Comparison of ENCODE assay signal across 8 cellular contexts in the genomic region with DNA sequence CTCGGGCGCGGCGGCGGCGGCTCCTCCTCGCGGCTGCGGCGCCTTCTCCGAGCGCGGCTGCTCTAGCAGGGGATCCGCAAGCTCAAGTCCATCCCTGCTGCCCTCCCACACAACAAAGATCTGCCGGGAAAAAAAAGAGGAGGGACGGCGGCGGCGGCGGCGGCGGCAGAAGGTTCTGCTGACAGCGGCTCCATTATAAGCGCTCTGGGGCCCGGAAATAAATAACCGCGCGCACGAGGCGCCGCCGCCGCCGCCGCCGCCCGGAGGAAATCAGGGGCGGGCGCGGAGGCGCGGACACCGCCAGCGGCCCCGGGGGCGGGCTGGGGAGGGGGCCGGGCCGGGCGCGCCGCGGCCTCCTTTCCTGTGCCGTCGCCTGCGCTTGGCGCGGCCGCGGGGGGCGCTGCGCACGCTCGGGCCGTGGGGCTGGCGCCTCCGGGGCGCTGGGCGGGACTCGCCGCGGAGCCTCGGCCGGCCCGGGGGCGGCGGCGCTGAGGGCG. TPM values are rescaled to one million over a fixed set of nuclear protein-coding genes. Genes with fewer than 3 reads are reported as not detected.
DNase-seq lines count a peak whose midpoint lies in the region; ATAC-seq and TF ChIP-seq lines count a peak whose summit lies in the region.

TSS of gene ANKH (minus strand) at position 206 of the 497 bp plus-strand sequence. CDS start 331 bp downstream, outside the sequence.

- peak; percentile 80 for DNase-seq in Ammon's horn (ENCODE audit: low spot score)
- DNase-seq in NCI-H345 treated with DMSO at 0.1 percent for 48 hours (lab: John Stamatoyannopoulos, UW; ENCODE audit: unreplicated experiment): peak; percentile 48
- DNase-seq in activated CD4-positive, alpha-beta T cell treated with anti-CD3 and anti-CD28 coated beads, Interleukin-2, amount 50 U/mL, for 24 hours (ENCODE audit: low read depth in 1 of 2, low spot score in 1 of 2): peak; percentile 60 to 70
- DNase-seq in dermis microvascular lymphatic vessel endothelial cell (ENCODE audit: low read depth in 2 of 2): peak; percentile 33 to 84
- peak; percentile 85 to 88 (median 86) for DNase-seq in right lobe of liver
- peak; percentile 83 for DNase-seq in stimulated activated CD4-positive, alpha-beta T cell treated with anti-CD3 and anti-CD28 coated beads, Interleukin-4, amount 100 ng/mL, for 4 hours

- H3K9me3 ChIP-seq in right lobe of liver: no peaks in the 10 kb centered on the region

- WGBS in right lobe of liver (ENCODE audit: insufficient coverage, low coverage, low lambda C conversion rate, missing lambda C conversion rate): 0% methylated on average over 27 of the region's 78 CpGs

- TF ChIP-seq POLR2A in GM18951 (IDR thresholded peaks at IDR 0.05; ENCODE audit: extremely low read depth, insufficient read depth, insufficient read length) (peak; percentile 50), right lobe of liver (IDR thresholded peaks at IDR 0.05) (no peak)

- intact Hi-C loops in right lobe of liver (cut with DNase I): loop anchor here in 1 of 2 donors (5.0 kb wide), 1 partner anchor 59 kb away; no protein-coding TSS in a partner anchor

- peak within 1 kb of the TSS; percentile 88 to 94 (median 91) for H3K27ac ChIP-seq in right lobe of liver

- in situ Hi-C loops in GM18951 (cut with MboI; ENCODE audit: low sequenced_read_pairs, unreplicated experiment): no loop called here

- H3K27me3 ChIP-seq in right lobe of liver: no peaks in the 10 kb centered on the region

- ATAC-seq in HG03175 (IDR thresholded peaks at IDR 0.05; ENCODE audit: unreplicated experiment) (peak; percentile 89), right lobe of liver (peak; percentile 60 to 90 (median 86))

- peaks cover 0 to 21% (median 4%) of the 10 kb centered on the region in 4 donors for H3K4me1 ChIP-seq in right lobe of liver

- peak in 2 of 4 donors; percentile 42 to 51 for TF ChIP-seq CTCF in right lobe of liver (IDR thresholded peaks at IDR 0.05)

- H3K4me3 ChIP-seq in right lobe of liver: peak within 1 kb of the TSS; percentile 64 to 73 (median 69)

- H3K36me3 ChIP-seq in right lobe of liver: no peaks in the 10 kb centered on the region

RNA-seq across cellular contexts. Expression of gene ANKH, which starts in this region (rescaled TPM):
- 12.7 and 42.4 TPM in 2 replicates for total RNA-seq in dermis microvascular lymphatic vessel endothelial cell
- total RNA-seq in right lobe of liver: 100 to 1,000 TPM in 1 of 6 experiments, 10 to 100 TPM in 5; 38.5 to 121 (median 61.9) TPM

Comparison
In these comparisons a context has a peak if more than half of its experiments do, and no peak if none do; other contexts are left out.
1. Peak in every context shown above with its lines: DNase-seq, ATAC-seq, H3K4me3 ChIP-seq and H3K27ac ChIP-seq.